ENCODE assay signal across 8 cellular contexts in the genomic region with DNA sequence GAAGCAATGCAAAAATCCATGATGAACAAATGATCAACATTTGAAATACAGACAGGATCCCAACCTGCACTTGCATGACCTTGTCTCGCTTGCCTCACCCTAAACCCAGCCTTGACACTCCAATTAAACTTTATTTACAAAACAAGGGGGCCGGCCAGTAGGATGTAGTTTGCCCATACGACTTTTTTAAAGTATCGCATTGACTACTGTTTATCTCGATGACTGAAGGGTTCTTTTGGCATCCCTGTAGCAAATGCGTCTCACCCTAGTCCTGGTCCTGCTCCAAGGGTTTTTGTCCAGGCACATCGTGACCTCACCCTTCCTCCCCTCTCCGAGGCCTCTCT. TPM values are rescaled to one million over a fixed set of nuclear protein-coding genes. Genes with fewer than 3 reads are reported as not detected.
DNase-seq lines count a peak whose midpoint lies in the region; ATAC-seq and TF ChIP-seq lines count a peak whose summit lies in the region.

No MANE protein-coding gene starts in this region.

- no peaks in the 10 kb centered on the region for H3K27me3 Mint-ChIP-seq in stimulated activated naive CD8-positive, alpha-beta T cell treated with anti-CD3 and anti-CD28 coated beads, Interleukin-15, Interleukin-2, amounts not matched to agents 100 ng/mL and 50 ng/mL, for 24 hours
- no peaks in the 10 kb centered on the region for H3K27me3 Mint-ChIP-seq in brain

- TF ChIP-seq CTCF in brain (conservative IDR thresholded peaks at IDR 0.05): no peak
- TF ChIP-seq CTCF in vagina (IDR thresholded peaks at IDR 0.05): no peak

- no peak for ATAC-seq in stimulated activated naive CD8-positive, alpha-beta T cell treated with anti-CD3 and anti-CD28 coated beads, Interleukin-15, Interleukin-2, amounts not matched to agents 100 U/mL and 50 U/mL, for 24 hours

- peak overlapping the region; percentile 88 for H3K4me3 Mint-ChIP-seq in stimulated activated naive CD8-positive, alpha-beta T cell treated with anti-CD3 and anti-CD28 coated beads, Interleukin-15, Interleukin-2, amounts not matched to agents 100 ng/mL and 50 ng/mL, for 24 hours
- peak overlapping the region; percentile 86 to 92 (median 87) for H3K4me3 Mint-ChIP-seq in brain

- TF ChIP-seq POLR2A in vagina (IDR thresholded peaks at IDR 0.05): no peak

- H3K9me3 ChIP-seq in mesodermal cell (ENCODE audit: control insufficient read depth, low read length): no peaks in the 10 kb centered on the region
- no peaks in the 10 kb centered on the region for H3K9me3 ChIP-seq in vagina

- H3K27ac Mint-ChIP-seq in stimulated activated naive CD8-positive, alpha-beta T cell treated with anti-CD3 and anti-CD28 coated beads, Interleukin-15, Interleukin-2, amounts not matched to agents 100 ng/mL and 50 ng/mL, for 24 hours: peak overlapping the region; percentile 88
- H3K27ac Mint-ChIP-seq in brain: peak overlapping the region in 4 of 5 experiments; percentile 26 to 84 (median 66)

- WGBS in mesodermal cell (ENCODE audit: insufficient coverage in 2 of 2), 2 experiments: 40 to 60% methylated on average over 1 to 4 of the region's 8 CpGs

- DNase-seq in stimulated activated naive CD8-positive, alpha-beta T cell treated with anti-CD3 and anti-CD28 coated beads, Interleukin-15, Interleukin-2, amounts not matched to agents 100 U/mL and 50 U/mL, for 24 hours: no peak
- DNase-seq in vagina (ENCODE audit: extremely low spot score in 2 of 2) (no peak), GM03348 (ENCODE audit: low spot score) (no peak), dedifferentiated amniotic fluid mesenchymal stem cell (ENCODE audit: extremely low spot score) (no peak), NOMO-1 treated with dmso at 0.1 percent for 144 hours (lab: John Stamatoyannopoulos, UW; ENCODE audit: unreplicated experiment) (no peak)

- H3K4me3 ChIP-seq in mesodermal cell (ENCODE audit: extremely low read depth, insufficient read depth, low read length, poor library complexity, severe bottlenecking) (peak overlapping the region; percentile 69), vagina (peak overlapping the region; percentile 67 to 72)

- H3K27me3 ChIP-seq in vagina: no peaks in the 10 kb centered on the region

- peaks cover 17% of the 10 kb centered on the region for H3K4me1 Mint-ChIP-seq in stimulated activated naive CD8-positive, alpha-beta T cell treated with anti-CD3 and anti-CD28 coated beads, Interleukin-15, Interleukin-2, amounts not matched to agents 100 ng/mL and 50 ng/mL, for 24 hours (ENCODE audit: low read depth)
- H3K4me1 Mint-ChIP-seq in brain: peaks cover 19% of the 10 kb centered on the region

- intact Hi-C loops in vagina (cut with DNase I): no loop called here

- H3K36me3 Mint-ChIP-seq in stimulated activated naive CD8-positive, alpha-beta T cell treated with anti-CD3 and anti-CD28 coated beads, Interleukin-15, Interleukin-2, amounts not matched to agents 100 ng/mL and 50 ng/mL, for 24 hours (ENCODE audit: low read depth): peaks cover 28% of the 10 kb centered on the region
- peaks cover 20% of the 10 kb centered on the region for H3K36me3 Mint-ChIP-seq in brain

- H3K36me3 ChIP-seq in mesodermal cell (ENCODE audit: control insufficient read depth, insufficient read depth, low read length): peaks cover 22% of the 10 kb centered on the region
- peaks cover 0 to 10% of the 10 kb centered on the region in 2 donors for H3K36me3 ChIP-seq in vagina

- H3K9me3 Mint-ChIP-seq in stimulated activated naive CD8-positive, alpha-beta T cell treated with anti-CD3 and anti-CD28 coated beads, Interleukin-15, Interleukin-2, amounts not matched to agents 100 ng/mL and 50 ng/mL, for 24 hours: no peaks in the 10 kb centered on the region
- H3K9me3 Mint-ChIP-seq in brain: peaks cover 0 to 9% (median 0%) of the 10 kb centered on the region in 5 experiments

- H3K4me1 ChIP-seq in mesodermal cell (ENCODE audit: control insufficient read depth, insufficient read depth, low read length, poor library complexity, severe bottlenecking) (no peaks in the 10 kb centered on the region), vagina (no peaks in the 10 kb centered on the region)

- H3K27ac ChIP-seq in mesodermal cell (ENCODE audit: low read depth, low read length, severe bottlenecking) (no peak overlapping the region), vagina (peak overlapping the region; percentile 93)

RNA-seq across cellular contexts. Expression of a gene that starts 0.4 kb away (rescaled TPM):
- 378 TPM for polyA plus RNA-seq in brain (ENCODE audit: insufficient read depth, low read depth, low replicate concordance)
- 372 TPM for polyA plus RNA-seq in mesodermal cell (2013, experiment 1 of 2)
- 359 TPM for polyA plus RNA-seq in mesodermal cell (2013, experiment 2 of 2)
- 303 TPM for total RNA-seq in vagina
